In genomic region chr10:73586583-73586984, GRCh38 we compare ENCODE assay signal across 10 cellular contexts. TPM values are rescaled to one million over a fixed set of nuclear protein-coding genes. Genes with fewer than 3 reads are reported as not detected.
DNase-seq lines count a peak whose midpoint lies in the region; ATAC-seq and TF ChIP-seq lines count a peak whose summit lies in the region.
"Had no signal": no experiment of that assay in that cellular context is flagged by ENCODE, and none has a peak within 500 bp of the region (broad histone marks: within the 10 kb centered on the region; RNA-seq: fewer than 3 reads in every experiment).

No MANE protein-coding gene starts in this region.

- POLR2A ChIA-PET in CD4-positive, alpha-beta memory T cell (lab: Charles Lee; ENCODE audit: partially characterized antibody) = interaction anchor here (0.7 kb wide), 1 partner anchor 15 kb away, joined by 3 read pairs; no protein-coding TSS in a partner anchor

- no peak overlapping the region for H3K4me3 Mint-ChIP-seq in CD4-positive, alpha-beta memory T cell

- H3K27ac ChIP-seq in breast epithelium (peak overlapping the region; percentile 71 to 77), thoracic aorta (peak overlapping the region; percentile 37 to 79)
- H3K27ac ChIP-seq in CD4-positive, alpha-beta memory T cell (ENCODE audit: low read depth, low read length) = no peak overlapping the region

- CTCF ChIA-PET in CD4-positive, alpha-beta memory T cell (lab: Charles Lee; ENCODE audit: partially characterized antibody) = no interaction called here

- H3K4me3 ChIP-seq in breast epithelium (no peak overlapping the region), thoracic aorta (peak overlapping the region; percentile 26)
- H3K4me3 ChIP-seq in CD4-positive, alpha-beta memory T cell (ENCODE audit: low read length in 2 of 2) = no peak overlapping the region

- H3K4me1 ChIP-seq in breast epithelium (peaks cover 0 to 6% of the 10 kb centered on the region in 2 donors), thoracic aorta (ENCODE audit: control insufficient read depth in 1 of 2, low read depth in 2 of 2) (peaks cover 17 to 33% of the 10 kb centered on the region in 2 donors)
- H3K4me1 ChIP-seq in CD4-positive, alpha-beta memory T cell (ENCODE audit: insufficient read depth, low read length) = peaks cover 12% of the 10 kb centered on the region

- TF ChIP-seq POLR2A in breast epithelium (IDR thresholded peaks at IDR 0.05) = no peak

- no peaks in the 10 kb centered on the region for H3K36me3 Mint-ChIP-seq in CD4-positive, alpha-beta memory T cell

- H3K27me3 ChIP-seq in breast epithelium = no peaks in the 10 kb centered on the region
- no peaks in the 10 kb centered on the region for H3K27me3 ChIP-seq in thoracic aorta (replicated peaks; ENCODE audit: insufficient read depth)
- H3K27me3 ChIP-seq in CD4-positive, alpha-beta memory T cell (ENCODE audit: insufficient read depth, low read length) = no peaks in the 10 kb centered on the region

- H3K9me3 ChIP-seq in breast epithelium (no peaks in the 10 kb centered on the region), thoracic aorta (no peaks in the 10 kb centered on the region)
- no peaks in the 10 kb centered on the region for H3K9me3 ChIP-seq in CD4-positive, alpha-beta memory T cell (ENCODE audit: control insufficient read depth in 1 of 2, low read length in 2 of 2)

- DNase-seq in KBM-7 (peak; percentile 25), breast epithelium (ENCODE audit: low spot score in 2 of 2) (no peak), left lobe of liver (ENCODE audit: low spot score) (peak; percentile 61), thoracic aorta (ENCODE audit: low spot score) (peak; percentile 11), DMS153 treated with DMSO at 0.1 percent for 48 hours (lab: John Stamatoyannopoulos, UW; ENCODE audit: unreplicated experiment) (no peak), GDM1 (lab: John Stamatoyannopoulos, UW) (no peak)
- DNase-seq in CD4-positive, alpha-beta memory T cell = no peak
- DNase-seq: activated T-cell treated with anti-CD3 and anti-CD28 coated beads for 4 hours, NCI-H146 had no signal

- no peaks in the 10 kb centered on the region for H3K36me3 ChIP-seq in breast epithelium
- H3K36me3 ChIP-seq in thoracic aorta = no peaks in the 10 kb centered on the region
- H3K36me3 ChIP-seq in CD4-positive, alpha-beta memory T cell (ENCODE audit: insufficient read depth, low read length) = no peaks in the 10 kb centered on the region

- H3K27ac Mint-ChIP-seq in CD4-positive, alpha-beta memory T cell = no peak overlapping the region

- ATAC-seq in left lobe of liver (peak; percentile 82), thoracic aorta (ENCODE audit: insufficient number of reproducible peaks, low FRiP score, low read depth) (peak; percentile 80), GM21515 (IDR thresholded peaks at IDR 0.05; ENCODE audit: unreplicated experiment) (no peak)

- no peaks in the 10 kb centered on the region for H3K9me3 Mint-ChIP-seq in CD4-positive, alpha-beta memory T cell

- no peaks in the 10 kb centered on the region for H3K27me3 Mint-ChIP-seq in CD4-positive, alpha-beta memory T cell

- intact Hi-C loops in breast epithelium (cut with DNase I; ENCODE audit: low total_unique reads) = no loop called here
- intact Hi-C loops in CD4-positive, alpha-beta memory T cell (cut with micrococcal nuclease) = no loop called here

- peaks cover 6 to 15% (median 7%) of the 10 kb centered on the region in 4 donors for H3K4me1 Mint-ChIP-seq in CD4-positive, alpha-beta memory T cell

- TF ChIP-seq CTCF in breast epithelium (IDR thresholded peaks at IDR 0.05) = no peak
- no peak for TF ChIP-seq CTCF in thoracic aorta (IDR thresholded peaks at IDR 0.05)

- in situ Hi-C loops in KBM-7 (cut with MboI; ENCODE audit: low pct_unique_long_range_greater_than_20kb, low sequenced_read_pairs) = no loop called here

RNA-seq across cellular contexts. Expression of gene USP54, which starts 4.6 kb away (rescaled TPM):
- total RNA-seq in breast epithelium = 100 to 1,000 TPM in 1 of 3 donors, 10 to 100 TPM in 2; 18.2 to 106 (median 57.0) TPM
- total RNA-seq in left lobe of liver = 4.8 TPM
- 10 to 100 TPM; 20.1 to 45.1 TPM for total RNA-seq in thoracic aorta
- total RNA-seq in CD4-positive, alpha-beta memory T cell = 1 to 10 TPM; 7.4 to 7.6 TPM
- polyA plus RNA-seq in CD4-positive, alpha-beta memory T cell = 1 to 10 TPM in 1 of 2 donors, under 1 TPM in 1; 0.04 to 1.4 TPM

RNA-seq across cellular contexts. Expression of gene MYOZ1, which starts 54.7 kb away (rescaled TPM):
- total RNA-seq in breast epithelium (1 to 10 TPM in 1 of 3 donors, under 1 TPM in 2; 0.80 to 1.2 (median 0.98) TPM), left lobe of liver (not detected), thoracic aorta (10 to 100 TPM in 1 of 2 donors, 1 to 10 TPM in 1; 5.9 to 14.2 TPM)
- not detected for total RNA-seq in CD4-positive, alpha-beta memory T cell
- not detected for polyA plus RNA-seq in CD4-positive, alpha-beta memory T cell

Comparison
In these comparisons a context has a peak if more than half of its experiments do, and no peak if none do; other contexts are left out.
1. DNase-seq: peak in KBM-7 (single experiment), left lobe of liver (single experiment) and thoracic aorta (single experiment); none in breast epithelium (0 of 2), CD4-positive, alpha-beta memory T cell (0 of 5), DMS153 treated with DMSO at 0.1 percent for 48 hours (single experiment) and GDM1 (single experiment).